Comparison of ENCODE assay signal across 8 cellular contexts in the genomic region with DNA sequence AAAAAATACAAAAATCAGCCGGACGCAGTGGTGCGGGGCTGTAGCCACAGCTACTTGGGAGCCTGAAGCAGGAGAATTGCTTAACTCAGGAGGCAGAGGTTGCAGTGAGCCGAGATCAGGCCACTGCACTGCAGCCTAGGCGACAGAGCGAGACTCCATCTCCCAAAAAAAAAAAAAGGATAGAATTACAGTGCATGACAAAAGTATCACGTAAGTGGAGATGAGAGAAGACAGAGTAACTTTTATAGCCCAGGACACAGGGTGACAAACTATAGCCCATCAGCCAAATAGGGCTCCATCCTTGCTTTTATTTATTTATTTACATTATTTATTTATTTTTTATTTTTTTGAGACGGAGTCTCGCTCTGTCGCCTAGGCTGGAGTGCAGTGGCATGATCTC.
"Had no signal": no experiment of that assay in that cellular context is flagged by ENCODE, and none has a peak within 500 bp of the region (broad histone marks: within the 10 kb centered on the region; RNA-seq: fewer than 3 reads in every experiment).

No MANE protein-coding gene starts in this region.

- FAIRE-seq: HepG2, HTR-8/SVneo, K562 had no signal

- ATAC-seq: HepG2, K562 had no signal

- H3K27ac ChIP-seq: HL-60, KMS-11 had no signal

- H3K4me3 ChIP-seq: K562 had no signal

- DNase-seq: IMR-90, KBM-7, KG1 had no signal
